Comparison of ENCODE assay signal across 14 cellular contexts in the genomic region with DNA sequence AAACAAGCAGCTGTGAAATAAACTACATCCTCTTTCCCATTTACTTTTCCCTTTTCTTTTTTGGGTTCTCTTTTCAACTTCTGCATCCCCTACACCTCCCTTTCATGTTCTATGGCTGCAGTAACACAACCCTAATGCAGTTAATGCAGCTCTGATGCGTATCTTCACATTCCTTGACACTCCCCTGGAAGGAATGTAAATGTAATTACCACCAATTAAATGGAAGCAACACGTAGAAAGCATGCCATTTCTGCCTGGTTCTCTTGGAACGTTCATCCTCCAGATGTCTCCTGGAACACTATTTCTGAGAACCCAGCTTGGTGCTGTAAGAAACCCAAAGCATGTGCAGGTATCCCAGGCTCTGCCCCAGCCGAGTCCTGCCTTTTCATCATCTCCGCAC.
A peak's percentile ranks its signal among the peaks of the same experiment; 100 is the strongest.
DNase-seq lines count a peak whose midpoint lies in the region; TF ChIP-seq lines count a peak whose summit lies in the region.
"Had no signal": no experiment of that assay in that cellular context is flagged by ENCODE, and none has a peak within 500 bp of the region (broad histone marks: within the 10 kb centered on the region; RNA-seq: fewer than 3 reads in every experiment).

No MANE protein-coding gene starts in this region.

- peak overlapping the region; percentile 65 for H3K9ac ChIP-seq in HUES6 (ENCODE audit: low read length)
- H3K9ac ChIP-seq in iPS-20b (ENCODE audit: low read depth, low read length), result peak overlapping the region; percentile 14; the same call in 1 of the 2 replicates

- H3K27ac ChIP-seq in HUES6 (ENCODE audit: low read depth, low read length), result peak overlapping the region; percentile 58; the same call in 1 of the 2 replicates
- H3K27ac ChIP-seq in iPS-20b (ENCODE audit: low read length), result peak overlapping the region; percentile 30

- H3K27me3 ChIP-seq in HUES6 (ENCODE audit: control insufficient read depth, insufficient read depth, low read length), result no peaks in the 10 kb centered on the region
- no peaks in the 10 kb centered on the region for H3K27me3 ChIP-seq in iPS-20b (ENCODE audit: insufficient read depth, low read length)

- H3K4me3 ChIP-seq in HUES6 (ENCODE audit: low read depth, low read length) (peak overlapping the region; percentile 19; the same call in 1 of the 2 replicates), iPS-20b (ENCODE audit: low read length) (0 out of 2 replicates have a peak overlapping the region, but pooled peaks have one; percentile 23), retinal pigment epithelial cell (ENCODE audit: low read length) (no peak overlapping the region)
- H3K4me3 ChIP-seq: GM23338 had no signal

- DNase-seq in retinal pigment epithelial cell (ENCODE audit: low read depth), result peak; percentile 9
- no peak for DNase-seq in activated T-cell treated with anti-CD3 and anti-CD28 coated beads, Interleukin-2, amount 50 U/mL, for 1 hour
- DNase-seq in foreskin melanocyte, result no peak
- DNase-seq in NCI-H82 treated with DMSO at 0.1 percent for 48 hours (lab: John Stamatoyannopoulos, UW; ENCODE audit: unreplicated experiment), result no peak
- DNase-seq: C1 segment of cervical spinal cord; Calu3; CD4-positive, alpha-beta memory T cell; COR-L47; DMS79 treated with DMSO at 0.1 percent for 48 hours; GF-D8; HCEC 1CT had no signal

- TF ChIP-seq CTCF in retinal pigment epithelial cell (conservative IDR thresholded peaks at IDR 0.05; ENCODE audit: low read depth, low read length), result no peak

- H3K36me3 ChIP-seq in HUES6 (ENCODE audit: control insufficient read depth, insufficient read depth, low read length) (no peaks in the 10 kb centered on the region), iPS-20b (ENCODE audit: insufficient read depth, low read depth, low read length) (no peaks in the 10 kb centered on the region)

- peaks cover 21% of the 10 kb centered on the region; the same call in 1 of the 2 replicates for H3K4me1 ChIP-seq in HUES6 (ENCODE audit: control insufficient read depth, insufficient read depth, low read length)
- H3K4me1 ChIP-seq in iPS-20b (ENCODE audit: insufficient read depth, low read length), result peaks cover 16% of the 10 kb centered on the region

- H3K9me3 ChIP-seq in HUES6 (ENCODE audit: control insufficient read depth, insufficient read depth, low read depth, low read length) (no peaks in the 10 kb centered on the region; the same call in 1 of the 2 replicates), iPS-20b (ENCODE audit: insufficient read depth, low read depth, low read length) (peaks cover 4% of the 10 kb centered on the region; the same call in 1 of the 2 replicates)
